Comparison of ENCODE assay signal across 8 cellular contexts in the genomic region with DNA sequence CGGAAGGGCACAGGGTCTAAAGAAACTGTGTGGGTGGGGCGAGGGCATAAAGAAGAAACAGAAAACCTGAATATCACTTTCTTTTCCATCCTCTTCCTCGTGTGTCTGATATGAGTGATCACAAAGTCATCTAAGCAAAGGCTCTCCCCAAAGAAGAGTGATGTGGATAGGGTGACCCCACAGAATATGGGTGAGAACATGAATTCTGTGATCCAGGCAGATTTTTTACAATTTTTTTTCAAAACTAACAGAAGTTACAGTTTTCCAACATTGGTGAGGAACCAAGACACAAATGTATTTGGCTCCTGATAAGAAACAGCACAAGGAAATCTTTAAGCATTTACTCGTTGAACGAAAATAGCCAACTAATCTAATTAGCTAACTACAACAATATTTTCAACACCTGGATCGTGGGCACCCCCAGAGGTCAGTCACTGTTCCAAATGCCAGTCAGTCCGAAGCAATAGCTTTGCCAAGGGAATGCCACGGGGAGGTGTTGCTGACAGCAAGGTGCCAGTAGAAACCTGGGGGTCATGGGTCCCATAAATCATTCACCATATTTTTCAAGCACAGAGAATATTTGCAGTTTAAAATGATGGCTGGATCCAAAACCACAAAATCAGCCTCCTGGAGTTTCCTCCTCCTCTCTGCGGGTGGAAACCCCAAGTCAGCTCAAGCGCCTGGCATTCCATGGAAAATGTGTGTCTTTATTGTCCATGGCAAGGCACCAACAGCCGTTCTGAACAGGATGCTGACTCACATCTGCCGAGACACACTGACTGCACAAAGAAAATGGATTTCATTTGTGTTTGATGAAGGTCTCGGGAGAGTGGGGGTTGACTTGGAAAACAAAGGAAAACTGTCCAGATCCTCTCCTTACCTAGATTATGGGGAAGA. TPM values are rescaled to one million over a fixed set of nuclear protein-coding genes. Genes with fewer than 3 reads are reported as not detected.
DNase-seq lines count a peak whose midpoint lies in the region; ATAC-seq and TF ChIP-seq lines count a peak whose summit lies in the region.

No MANE protein-coding gene starts in this region.

- ATAC-seq in GM21529 (IDR thresholded peaks at IDR 0.05; ENCODE audit: unreplicated experiment), result no peak
- ATAC-seq in activated CD4-positive, CD25-positive, alpha-beta regulatory T cell treated with anti-CD3 and anti-CD28 coated beads, Interleukin-2, amount 50 U/mL, for 24 hours, result no peak

- no peaks in the 10 kb centered on the region for H3K27me3 ChIP-seq in BJ (ENCODE audit: control insufficient read depth, insufficient read depth, low read length)
- no peaks in the 10 kb centered on the region for H3K27me3 ChIP-seq in thyroid gland

- peak; percentile 97 for DNase-seq in BJ (ENCODE audit: low read depth)
- peak; percentile 96 for DNase-seq in LoVo (ENCODE audit: low spot score)
- peak; percentile 100 for DNase-seq in astrocyte of the cerebellum (ENCODE audit: low read depth)
- peak; percentile 100 for DNase-seq in kidney glomerular epithelial cell (lab: John Stamatoyannopoulos, UW)
- DNase-seq in thyroid gland, result peak; percentile 38 to 40
- DNase-seq in NCI-H82 treated with DMSO at 0.1 percent for 48 hours (lab: John Stamatoyannopoulos, UW; ENCODE audit: unreplicated experiment), result no peak

- in situ Hi-C loops in astrocyte of the cerebellum (cut with HindIII; ENCODE audit: low sequenced_read_pairs), result no loop called here

- TF ChIP-seq CTCF in BJ (IDR thresholded peaks at IDR 0.05; ENCODE audit: insufficient read depth, low read depth, low read length), result no peak
- no peak for TF ChIP-seq CTCF in astrocyte of the cerebellum (IDR thresholded peaks at IDR 0.05; ENCODE audit: low read depth, low read length, missing control alignments)
- no peak for TF ChIP-seq CTCF in thyroid gland (IDR thresholded peaks at IDR 0.05)

- H3K4me3 ChIP-seq in BJ (ENCODE audit: low read depth, low read length) (no peak overlapping the region), astrocyte of the cerebellum (ENCODE audit: low read depth, low read length) (no peak overlapping the region), thyroid gland (replicated peaks in 1 of 3) (no peak overlapping the region)

- peaks cover 16% of the 10 kb centered on the region for H3K36me3 ChIP-seq in BJ (ENCODE audit: control insufficient read depth, insufficient read depth, low read length)
- no peaks in the 10 kb centered on the region for H3K36me3 ChIP-seq in thyroid gland

- peak overlapping the region; percentile 27 to 96 (median 89) for H3K27ac ChIP-seq in thyroid gland

- no peak for TF ChIP-seq POLR2A in thyroid gland (IDR thresholded peaks at IDR 0.05)

- CTCF ChIA-PET in BJ (lab: Yijun Ruan, JAX), result interaction anchor here (1.0 to 1.9 kb wide), 2 partner anchors 9 to 21 kb away, joined by 3 to 10 read pairs; no protein-coding TSS in a partner anchor

- peaks cover 75 to 77% of the 10 kb centered on the region in 2 donors for H3K4me1 ChIP-seq in thyroid gland

- POLR2A ChIA-PET in BJ (lab: Charles Lee), result interaction anchor here (0.6 to 1.3 kb wide), 5 partner anchors 9 to 105 kb away, joined by 3 to 21 read pairs (median 3); no protein-coding TSS in a partner anchor

- intact Hi-C loops in thyroid gland (cut with DNase I), result no loop called here

- no peaks in the 10 kb centered on the region for H3K9me3 ChIP-seq in thyroid gland

- WGBS in thyroid gland, 2 donors, result 74 to 82% methylated on average over 13 of the region's 13 CpGs

RNA-seq across cellular contexts. Expression of gene ANXA2, which starts 26.7 kb away (rescaled TPM):
- 5,886 and 6,474 TPM in 2 replicates for polyA plus RNA-seq in BJ (2011; rRNA removed)
- 2,251 and 4,059 TPM in 2 replicates for polyA minus RNA-seq in BJ (2011; rRNA and poly(A)+ RNA removed)
- total RNA-seq in thyroid gland, result 100 to 1,000 TPM; 436 to 796 (median 612) TPM
